ENCODE assay signal across 9 cellular contexts in genomic region chr6:170265655-170266054, GRCh38. TPM values are rescaled to one million over a fixed set of nuclear protein-coding genes. Genes with fewer than 3 reads are reported as not detected.
A peak's percentile ranks its signal among the peaks of the same experiment; 100 is the strongest.
DNase-seq lines count a peak whose midpoint lies in the region; ATAC-seq and TF ChIP-seq lines count a peak whose summit lies in the region.
"Had no signal": no experiment of that assay in that cellular context is flagged by ENCODE, and none has a peak within 500 bp of the region (broad histone marks: within the 10 kb centered on the region; RNA-seq: fewer than 3 reads in every experiment).

No MANE protein-coding gene starts in this region.

- 36% methylated on average over 22 of the region's 22 CpGs; no CpG with 5 or more reads in 1 of the 2 donors for WGBS in transverse colon (ENCODE audit: low coverage in 1 of 2), 2 donors

- H3K36me3 Mint-ChIP-seq in T-helper 2 cell treated with Interferon-gamma antibody and Interleukin-4, amounts not matched to agents 5 μg/mL and 100 μg/mL, for 36 hours (ENCODE audit: low read depth): no peaks in the 10 kb centered on the region

- intact Hi-C loops in lower lobe of right lung (cut with DNase I) (no loop called here), transverse colon (cut with DNase I; ENCODE audit: low total_unique reads) (no loop called here)

- H3K27me3 ChIP-seq in lower lobe of right lung (ENCODE audit: low read depth): peaks cover 17% of the 10 kb centered on the region
- peaks cover 4% of the 10 kb centered on the region for H3K27me3 ChIP-seq in transverse colon

- H3K4me1 ChIP-seq in lower lobe of right lung (peaks cover 16% of the 10 kb centered on the region), transverse colon (peaks cover 4 to 32% (median 8%) of the 10 kb centered on the region in 4 donors)

- H3K4me3 ChIP-seq in lower lobe of right lung (peak overlapping the region; percentile 6), transverse colon (no peak overlapping the region)

- TF ChIP-seq EP300 in transverse colon (IDR thresholded peaks at IDR 0.05; ENCODE audit: low read depth): no peak

- TF ChIP-seq CTCF in lower lobe of right lung (IDR thresholded peaks at IDR 0.05) (no peak), transverse colon (IDR thresholded peaks at IDR 0.05) (peak in 1 of 5 experiments; percentile 28)

- H3K9me3 ChIP-seq in lower lobe of right lung (no peaks in the 10 kb centered on the region), transverse colon (no peaks in the 10 kb centered on the region)
- H3K9me3 ChIP-seq: neutrophil had no signal

- in situ Hi-C loops in transverse colon (cut with MboI; ENCODE audit: low pct_ligation_motif_present in 1 of 4, low pct_unique_long_range_greater_than_20kb in 1 of 4, low sequenced_read_pairs in 3 of 4): no loop called here

- DNase-seq in NCI-H146 (lab: John Stamatoyannopoulos, UW) (peak; percentile 93), lower lobe of right lung (peak; percentile 73), transverse colon (peak; percentile 80)
- no peak for DNase-seq in stimulated activated CD4-positive, alpha-beta T cell treated with anti-CD3 and anti-CD28 coated beads, Interleukin-2, amount 100 ng/mL, for 48 hours
- DNase-seq in T-helper 2 cell treated with Interferon-gamma antibody and Interleukin-4, amounts not matched to agents 5 μg/mL and 100 μg/mL, for 36 hours (ENCODE audit: low spot score): no peak
- DNase-seq: activated CD4-positive, alpha-beta T cell treated with anti-CD3 and anti-CD28 coated beads, Interleukin-2, amount 50 U/mL, for 4 hours had no signal

- no peak overlapping the region for H3K4me3 Mint-ChIP-seq in T-helper 2 cell treated with Interferon-gamma antibody and Interleukin-4, amounts not matched to agents 5 μg/mL and 100 μg/mL, for 36 hours

- no peak for TF ChIP-seq POLR2A in transverse colon (IDR thresholded peaks at IDR 0.05)

- H3K4me1 Mint-ChIP-seq in T-helper 2 cell treated with Interferon-gamma antibody and Interleukin-4, amounts not matched to agents 5 μg/mL and 100 μg/mL, for 36 hours (ENCODE audit: low read depth): no peaks in the 10 kb centered on the region

- ATAC-seq in lower lobe of right lung (peak; percentile 56 to 74), HG03159 (IDR thresholded peaks at IDR 0.05; ENCODE audit: unreplicated experiment) (no peak)

- no peak overlapping the region for H3K27ac Mint-ChIP-seq in T-helper 2 cell treated with Interferon-gamma antibody and Interleukin-4, amounts not matched to agents 5 μg/mL and 100 μg/mL, for 36 hours

- H3K27ac ChIP-seq in cingulate gyrus (ENCODE audit: low read depth, low read length) (peak overlapping the region; percentile 98), lower lobe of right lung (peak overlapping the region; percentile 74), transverse colon (peak overlapping the region; percentile 61 to 75 (median 74))
- H3K27ac ChIP-seq: neutrophil had no signal

- H3K27me3 Mint-ChIP-seq in T-helper 2 cell treated with Interferon-gamma antibody and Interleukin-4, amounts not matched to agents 5 μg/mL and 100 μg/mL, for 36 hours (ENCODE audit: low read depth): peaks cover 46% of the 10 kb centered on the region

- H3K9me3 Mint-ChIP-seq in T-helper 2 cell treated with Interferon-gamma antibody and Interleukin-4, amounts not matched to agents 5 μg/mL and 100 μg/mL, for 36 hours: no peaks in the 10 kb centered on the region

- H3K36me3 ChIP-seq in lower lobe of right lung (no peaks in the 10 kb centered on the region), transverse colon (no peaks in the 10 kb centered on the region)
- H3K36me3 ChIP-seq: neutrophil had no signal

RNA-seq across cellular contexts. Expression of gene DLL1, which starts 25.2 kb away (rescaled TPM):
- 12.9 TPM for total RNA-seq in lower lobe of right lung
- 10 to 100 TPM; 15.0 to 46.2 (median 25.9) TPM for total RNA-seq in transverse colon

RNA-seq across cellular contexts. Expression of gene FAM120B, which starts 40.9 kb away (rescaled TPM):
- 29.0 TPM for total RNA-seq in lower lobe of right lung
- 10 to 100 TPM; 24.7 to 35.9 (median 26.7) TPM for total RNA-seq in transverse colon

Comparison
In these comparisons a context has a peak if more than half of its experiments do, and no peak if none do; other contexts are left out.
1. DNase-seq: peak in NCI-H146 (single experiment), lower lobe of right lung (single experiment) and transverse colon (single experiment); none in stimulated activated CD4-positive, alpha-beta T cell treated with anti-CD3 and anti-CD28 coated beads, Interleukin-2, amount 100 ng/mL, for 48 hours (0 of 2) and T-helper 2 cell treated with Interferon-gamma antibody and Interleukin-4, amounts not matched to agents 5 μg/mL and 100 μg/mL, for 36 hours (single experiment).
2. Peak in every context shown above with its lines, with median percentiles within 50 percentile points of each other: H3K27ac ChIP-seq.